Comparison of ENCODE assay signal across 8 cellular contexts in genomic region chr17:7034955-7035590, GRCh38. TPM values are rescaled to one million over a fixed set of nuclear protein-coding genes. Genes with fewer than 3 reads are reported as not detected.
DNase-seq lines count a peak whose midpoint lies in the region; ATAC-seq and TF ChIP-seq lines count a peak whose summit lies in the region.

No MANE protein-coding gene starts in this region.

- no peak for TF ChIP-seq POLR2A in gastroesophageal sphincter (IDR thresholded peaks at IDR 0.05)

- TF ChIP-seq CTCF in GM12864 (IDR thresholded peaks at IDR 0.05; ENCODE audit: low read depth, low read length, missing control alignments) (no peak), gastroesophageal sphincter (IDR thresholded peaks at IDR 0.05) (peak in 1 of 4 experiments; percentile 16), retinal pigment epithelial cell (conservative IDR thresholded peaks at IDR 0.05; ENCODE audit: low read depth, low read length) (no peak)

- 0 to 8% methylated on average over 1 to 6 of the region's 7 CpGs for WGBS in gastroesophageal sphincter (ENCODE audit: low coverage in 1 of 2), 2 donors

- H3K27me3 ChIP-seq in gastroesophageal sphincter: peaks cover 22% of the 10 kb centered on the region

- H3K4me3 ChIP-seq in GM12864 (ENCODE audit: low read depth, low read length) (peak overlapping the region; percentile 70), gastroesophageal sphincter (peak overlapping the region; percentile 35 to 58), retinal pigment epithelial cell (ENCODE audit: low read length) (peak overlapping the region; percentile 81)

- peaks cover 0 to 19% (median 13%) of the 10 kb centered on the region in 3 donors for H3K4me1 ChIP-seq in gastroesophageal sphincter

- H3K9me3 ChIP-seq in gastroesophageal sphincter: no peaks in the 10 kb centered on the region

- no peak for TF ChIP-seq EP300 in gastroesophageal sphincter (IDR thresholded peaks at IDR 0.05)

- peak overlapping the region in 3 of 4 donors; percentile 78 to 81 (median 78) for H3K27ac ChIP-seq in gastroesophageal sphincter

- H3K36me3 ChIP-seq in gastroesophageal sphincter: no peaks in the 10 kb centered on the region

- DNase-seq in GM12864 (ENCODE audit: low read depth) (no peak), retinal pigment epithelial cell (ENCODE audit: low read depth) (no peak), HCEC 1CT (no peak), NCI-H1417 treated with DMSO at 0.1 percent for 48 hours (lab: John Stamatoyannopoulos, UW) (no peak), DMS153 (lab: John Stamatoyannopoulos, UW) (no peak)
- peak; percentile 22 for DNase-seq in activated CD4-positive, alpha-beta T cell treated with anti-CD3 and anti-CD28 coated beads, Interleukin-2, amount 50 U/mL, for 1 hour

- ATAC-seq in HG02763 (IDR thresholded peaks at IDR 0.05; ENCODE audit: unreplicated experiment) (peak; percentile 2), gastroesophageal sphincter (peak; percentile 32)

RNA-seq across cellular contexts. Expression of gene SLC16A13, which starts 0.7 kb away (rescaled TPM):
- total RNA-seq in gastroesophageal sphincter: under 1 TPM in 3 of 4 donors, not detected in 1; 0.58 to 0.81 (median 0.72) TPM

RNA-seq across cellular contexts. Expression of gene SLC16A11, which starts 8.8 kb away (rescaled TPM):
- total RNA-seq in gastroesophageal sphincter: under 1 TPM in 3 of 4 donors, not detected in 1; 0.32 to 0.54 (median 0.39) TPM

RNA-seq across cellular contexts. Expression of gene BCL6B, which starts 12.2 kb away (rescaled TPM):
- total RNA-seq in gastroesophageal sphincter: 1 to 10 TPM in 3 of 4 donors, under 1 TPM in 1; 0.93 to 3.9 (median 3.3) TPM

RNA-seq across cellular contexts. Expression of gene RNASEK, which starts 22.6 kb away (rescaled TPM):
- 100 to 1,000 TPM; 150 to 211 (median 170) TPM for total RNA-seq in gastroesophageal sphincter

RNA-seq across cellular contexts. Expression of gene ALOX12, which starts 39.2 kb away (rescaled TPM):
- total RNA-seq in gastroesophageal sphincter: under 1 TPM in 2 of 4 donors, not detected in 2; 0.19 to 0.62 TPM
